In the genomic region with DNA sequence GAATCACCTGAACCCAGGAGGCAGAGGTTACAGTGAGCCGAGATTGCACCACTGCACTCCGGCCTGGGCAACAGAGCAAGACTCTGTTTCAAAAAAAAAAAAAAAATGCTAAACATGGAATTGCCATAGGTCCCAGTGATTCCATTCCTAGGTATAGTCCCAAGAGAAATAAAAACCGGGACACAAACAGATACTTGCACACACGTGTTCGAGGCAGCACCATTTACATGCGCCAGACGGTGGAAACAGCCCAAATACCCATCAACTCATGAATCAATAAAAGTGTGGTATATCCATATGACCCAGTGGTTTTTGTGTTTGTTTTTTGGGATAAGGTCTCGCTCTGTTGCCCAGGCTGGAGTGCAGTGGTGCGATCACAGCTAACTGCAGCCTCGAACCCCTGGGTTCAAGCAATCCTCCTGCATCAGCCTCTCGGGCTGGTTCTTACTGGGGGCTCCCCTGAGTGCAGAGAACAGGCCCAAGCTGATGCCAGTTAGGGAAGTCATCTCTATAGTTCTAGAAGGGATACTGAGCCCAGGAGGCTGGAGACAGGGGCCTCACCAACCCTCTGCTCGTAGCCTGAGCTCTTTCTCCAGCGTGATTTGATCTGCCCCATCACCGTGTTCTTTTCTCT, we compare ENCODE assay signal across 26 cellular contexts.
"Had no signal": no experiment of that assay in that cellular context is flagged by ENCODE, and none has a peak within 500 bp of the region (broad histone marks: within the 10 kb centered on the region; RNA-seq: fewer than 3 reads in every experiment).

No MANE protein-coding gene starts in this region.

- H3K27me3 Mint-ChIP-seq: activated B cell treated with CpG ODN at 0.5 μM for 24 hours had no signal

- H3K4me1 Mint-ChIP-seq: nephron progenitor cell had no signal

- ATAC-seq: activated CD4-positive, alpha-beta T cell treated with anti-CD3 and anti-CD28 coated beads for 36 hours; activated T-cell treated with anti-CD3 and anti-CD28 coated beads, Interleukin-2, amount 50 U/mL, for 72 hours; body of pancreas; gastrocnemius medialis; sciatic nerve had no signal

- DNase-seq: activated B cell treated with CpG ODN at 0.5 μM for 24 hours; activated CD4-positive, alpha-beta T cell treated with anti-CD3 and anti-CD28 coated beads for 36 hours; activated naive CD4-positive, alpha-beta T cell; activated naive CD8-positive, alpha-beta T cell treated with anti-CD3 and anti-CD28 coated beads for 36 hours; activated T-cell treated with anti-CD3 and anti-CD28 coated beads for 4 hours; activated T-cell treated with anti-CD3 and anti-CD28 coated beads, Interleukin-2, amount 50 U/mL, for 72 hours; adrenal gland; aorta; body of pancreas; cerebellar nuclear complex; colonic mucosa; effector CD8-positive, alpha-beta T cell; gastrocnemius medialis; glutamatergic neuron; islet precursor cell; mammary epithelial cell; midbrain; nephron progenitor cell; ovary; stimulated activated CD4-positive, alpha-beta T cell treated with anti-CD3 and anti-CD28 coated beads, Interleukin-12 subunit alpha, Interleukin-12 subunit beta, amount 100 ng/mL, for 4 hours; stimulated activated CD4-positive, alpha-beta T cell treated with anti-CD3 and anti-CD28 coated beads, Interleukin-4, amount 100 ng/mL, for 1 hour; upper lobe of left lung had no signal

- H3K27ac Mint-ChIP-seq: activated B cell treated with CpG ODN at 0.5 μM for 24 hours; activated CD4-positive, alpha-beta T cell treated with anti-CD3 and anti-CD28 coated beads for 36 hours; activated naive CD8-positive, alpha-beta T cell treated with anti-CD3 and anti-CD28 coated beads for 36 hours; activated T-cell treated with anti-CD3 and anti-CD28 coated beads, Interleukin-2, amount 50 U/mL, for 72 hours; nephron progenitor cell; progenitor cell of endocrine pancreas; stimulated activated naive CD8-positive, alpha-beta T cell treated with anti-CD3 and anti-CD28 coated beads, Interleukin-15, Interleukin-2, amounts not matched to agents 100 ng/mL and 50 ng/mL, for 24 hours; T-helper 2 cell treated with Interferon-gamma antibody and Interleukin-4, amounts not matched to agents 5 μg/mL and 100 μg/mL, for 36 hours had no signal

- H3K9me3 Mint-ChIP-seq: activated B cell treated with CpG ODN at 0.5 μM for 24 hours; activated naive CD8-positive, alpha-beta T cell treated with anti-CD3 and anti-CD28 coated beads for 36 hours; activated T-cell treated with anti-CD3 and anti-CD28 coated beads, Interleukin-2, amount 50 U/mL, for 72 hours; nephron progenitor cell; stimulated activated naive CD8-positive, alpha-beta T cell treated with anti-CD3 and anti-CD28 coated beads, Interleukin-15, Interleukin-2, amounts not matched to agents 100 ng/mL and 50 ng/mL, for 24 hours; T-helper 2 cell treated with Interferon-gamma antibody and Interleukin-4, amounts not matched to agents 5 μg/mL and 100 μg/mL, for 36 hours had no signal

- H3K4me3 Mint-ChIP-seq: activated B cell treated with CpG ODN at 0.5 μM for 24 hours; activated CD4-positive, alpha-beta T cell treated with anti-CD3 and anti-CD28 coated beads for 36 hours; activated naive CD8-positive, alpha-beta T cell treated with anti-CD3 and anti-CD28 coated beads for 36 hours; activated T-cell treated with anti-CD3 and anti-CD28 coated beads, Interleukin-2, amount 50 U/mL, for 72 hours; nephron progenitor cell; stimulated activated naive CD8-positive, alpha-beta T cell treated with anti-CD3 and anti-CD28 coated beads, Interleukin-15, Interleukin-2, amounts not matched to agents 100 ng/mL and 50 ng/mL, for 24 hours; T-helper 2 cell treated with Interferon-gamma antibody and Interleukin-4, amounts not matched to agents 5 μg/mL and 100 μg/mL, for 36 hours had no signal

- H3K36me3 Mint-ChIP-seq: activated naive CD8-positive, alpha-beta T cell treated with anti-CD3 and anti-CD28 coated beads for 36 hours had no signal
